ENCODE assay signal across 12 cellular contexts in genomic region chr7:107998660-107999480, GRCh38. TPM values are rescaled to one million over a fixed set of nuclear protein-coding genes. Genes with fewer than 3 reads are reported as not detected.
A peak's percentile ranks its signal among the peaks of the same experiment; 100 is the strongest.
DNase-seq lines count a peak whose midpoint lies in the region; ATAC-seq, FAIRE-seq and TF ChIP-seq lines count a peak whose summit lies in the region.
"Had no signal": no experiment of that assay in that cellular context is flagged by ENCODE, and none has a peak within 500 bp of the region (broad histone marks: within the 10 kb centered on the region; RNA-seq: fewer than 3 reads in every experiment).

No MANE protein-coding gene starts in this region.

- POLR2A ChIA-PET in A549 (lab: Yijun Ruan, JAX), result interaction anchor here (0.7 kb wide), 1 partner anchor 21 kb away, joined by 3 read pairs; no protein-coding TSS in a partner anchor

- H3K36me3 ChIP-seq in SJSA1 (peaks cover 70% of the 10 kb centered on the region), endodermal cell (ENCODE audit: control insufficient read depth, insufficient read depth, low read length) (peaks cover 72% of the 10 kb centered on the region), muscle layer of duodenum (ENCODE audit: control insufficient read depth in 1 of 2, insufficient read depth in 2 of 2, low read length in 2 of 2) (peaks cover 0 to 11% of the 10 kb centered on the region in 2 donors)

- H3K4me3 ChIP-seq in A549 (no peak overlapping the region), SJSA1 (no peak overlapping the region), endodermal cell (ENCODE audit: low read length) (peak overlapping the region; percentile 90), muscle layer of duodenum (ENCODE audit: low read depth in 1 of 2, low read length in 2 of 2) (peak overlapping the region; percentile 4 to 86)
- H3K4me3 ChIP-seq: adrenal gland had no signal

- TF ChIP-seq CTCF in A549 (IDR thresholded peaks at IDR 0.05) (no peak), endodermal cell (conservative IDR thresholded peaks at IDR 0.05) (no peak)

- peak overlapping the region; percentile 93 for H3K4me2 ChIP-seq in A549

- ATAC-seq in A549 (no peak), HG03571 (IDR thresholded peaks at IDR 0.05; ENCODE audit: unreplicated experiment) (no peak)
- no peak for ATAC-seq in activated T-helper 17 cell treated with anti-CD3 and anti-CD28 coated beads, Interleukin-2, amount 50 U/mL, for 72 hours (replicated peaks)
- ATAC-seq: left lobe of liver had no signal

- H3K9me3 Mint-ChIP-seq in endodermal cell, result no peaks in the 10 kb centered on the region
- no peaks in the 10 kb centered on the region for H3K9me3 Mint-ChIP-seq in activated T-helper 17 cell treated with anti-CD3 and anti-CD28 coated beads, Interleukin-2, amount 50 U/mL, for 72 hours

- H3K4me1 Mint-ChIP-seq in endodermal cell, result peaks cover 20% of the 10 kb centered on the region
- peaks cover 1% of the 10 kb centered on the region for H3K4me1 Mint-ChIP-seq in activated T-helper 17 cell treated with anti-CD3 and anti-CD28 coated beads, Interleukin-2, amount 50 U/mL, for 72 hours

- H3K27ac Mint-ChIP-seq in endodermal cell, result no peak overlapping the region
- no peak overlapping the region for H3K27ac Mint-ChIP-seq in activated T-helper 17 cell treated with anti-CD3 and anti-CD28 coated beads, Interleukin-2, amount 50 U/mL, for 72 hours

- TF ChIP-seq POLR2A in A549 (IDR thresholded peaks at IDR 0.05; ENCODE audit: low read length), result no peak

- no peaks in the 10 kb centered on the region for H3K27me3 ChIP-seq in SJSA1 (replicated peaks)
- H3K27me3 ChIP-seq in endodermal cell (ENCODE audit: control insufficient read depth, insufficient read depth, low read length, poor library complexity, severe bottlenecking), result peaks cover 6% of the 10 kb centered on the region
- H3K27me3 ChIP-seq in muscle layer of duodenum (ENCODE audit: low read depth, low read length), result peaks cover 4% of the 10 kb centered on the region

- FAIRE-seq in A549 (lab: Jason Lieb, UNC), result no peak

- CTCF ChIA-PET in A549 (lab: Yijun Ruan, JAX), result interaction anchor here (1.1 to 5.6 kb wide), 5 partner anchors 18 to 147 kb away, joined by 3 to 46 read pairs (median 3); no protein-coding TSS in a partner anchor

- DNase-seq in A549 (ENCODE audit: low read depth in 1 of 2, low spot score in 1 of 2) (no peak), SJSA1 (ENCODE audit: low read depth in 1 of 2, low spot score in 2 of 2) (no peak), endodermal cell (no peak), NCI-H187 (lab: John Stamatoyannopoulos, UW) (no peak)
- no peak for DNase-seq in activated CD4-positive, alpha-beta T cell treated with anti-CD3 and anti-CD28 coated beads for 48 hours
- DNase-seq: ACHN; activated CD8-positive, alpha-beta memory T cell treated with anti-CD3 and anti-CD28 coated beads, Interleukin-2, amount 50 U/mL, for 48 hours; adrenal gland had no signal

- H3K9ac ChIP-seq in endodermal cell (ENCODE audit: extremely low read depth, low read length, poor library complexity, severe bottlenecking), result no peak overlapping the region

- H3K9me3 ChIP-seq in A549 (no peaks in the 10 kb centered on the region), SJSA1 (replicated peaks) (no peaks in the 10 kb centered on the region), endodermal cell (ENCODE audit: control insufficient read depth, low read length) (no peaks in the 10 kb centered on the region), muscle layer of duodenum (ENCODE audit: control insufficient read depth in 1 of 2, low read length in 2 of 2) (no peaks in the 10 kb centered on the region)
- H3K9me3 ChIP-seq: adrenal gland had no signal

- no peak for TF ChIP-seq RAD21 in A549 (conservative IDR thresholded peaks at IDR 0.05 in 1 of 2, IDR thresholded peaks at IDR 0.05 in 1 of 2)

- WGBS in A549 (ENCODE audit: missing lambda C conversion rate), result 95% methylated on average over 3 of the region's 3 CpGs
- 90 to 93% methylated on average over 2 to 3 of the region's 3 CpGs for WGBS in endodermal cell (ENCODE audit: insufficient coverage in 1 of 2, insufficient read length in 1 of 2), 2 experiments

- peak overlapping the region in 1 of 2 experiments; percentile 66; a peak in 3 of 6 replicates for H3K27ac ChIP-seq in A549
- H3K27ac ChIP-seq in SJSA1, result peak overlapping the region; percentile 61
- no peak overlapping the region for H3K27ac ChIP-seq in endodermal cell (ENCODE audit: low read depth, low read length)
- peak overlapping the region; percentile 62 for H3K27ac ChIP-seq in muscle layer of duodenum (ENCODE audit: low read length)
- H3K27ac ChIP-seq: adrenal gland had no signal

- H3K4me1 ChIP-seq in A549 (peaks cover 78% of the 10 kb centered on the region), SJSA1 (replicated peaks) (peaks cover 91% of the 10 kb centered on the region), endodermal cell (ENCODE audit: control insufficient read depth, insufficient read depth, low read length) (no peaks in the 10 kb centered on the region), muscle layer of duodenum (ENCODE audit: control insufficient read depth in 1 of 2, insufficient read depth in 2 of 2, low read length in 2 of 2) (peaks cover 19 to 32% of the 10 kb centered on the region in 2 donors)

- H3K36me3 Mint-ChIP-seq in endodermal cell (ENCODE audit: low read depth), result peaks cover 57% of the 10 kb centered on the region
- no peaks in the 10 kb centered on the region for H3K36me3 Mint-ChIP-seq in activated T-helper 17 cell treated with anti-CD3 and anti-CD28 coated beads, Interleukin-2, amount 50 U/mL, for 72 hours (ENCODE audit: low read depth)

- TF ChIP-seq EP300 in A549 (IDR thresholded peaks at IDR 0.05), result no peak

- peaks cover 18% of the 10 kb centered on the region for H3K27me3 Mint-ChIP-seq in endodermal cell (ENCODE audit: insufficient read depth)
- peaks cover 28% of the 10 kb centered on the region for H3K27me3 Mint-ChIP-seq in activated T-helper 17 cell treated with anti-CD3 and anti-CD28 coated beads, Interleukin-2, amount 50 U/mL, for 72 hours

- no peak overlapping the region for H3K4me3 Mint-ChIP-seq in endodermal cell
- no peak overlapping the region for H3K4me3 Mint-ChIP-seq in activated T-helper 17 cell treated with anti-CD3 and anti-CD28 coated beads, Interleukin-2, amount 50 U/mL, for 72 hours

TF ChIP-seq in A549, 52 proteins besides CTCF, POLR2A, EP300 and RAD21:
- TF ChIP-seq, protein P1, sequence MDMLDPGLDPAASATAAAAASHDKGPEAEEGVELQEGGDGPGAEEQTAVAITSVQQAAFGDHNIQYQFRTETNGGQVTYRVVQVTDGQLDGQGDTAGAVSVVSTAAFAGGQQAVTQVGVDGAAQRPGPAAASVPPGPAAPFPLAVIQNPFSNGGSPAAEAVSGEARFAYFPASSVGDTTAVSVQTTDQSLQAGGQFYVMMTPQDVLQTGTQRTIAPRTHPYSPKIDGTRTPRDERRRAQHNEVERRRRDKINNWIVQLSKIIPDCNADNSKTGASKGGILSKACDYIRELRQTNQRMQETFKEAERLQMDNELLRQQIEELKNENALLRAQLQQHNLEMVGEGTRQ (IDR thresholded peaks at IDR 0.05), result no peak
- peak; percentile 40 for TF ChIP-seq MAFK (IDR thresholded peaks at IDR 0.05; ENCODE audit: partially characterized antibody)

RNA-seq across cellular contexts. Expression of gene LAMB1, which starts 4.1 kb away (rescaled TPM):
- polyA plus RNA-seq in A549 (2011; rRNA removed) (162 and 208 TPM in 2 replicates), A549 (2017; fragmentation: RNase III; extraction: RNeasy Plus Mini Kit Qiagen cat#74134 plus additional on column Dnase treatment) (142 to 159 TPM (median 143 TPM) in 3 replicates)
- 66.5 and 67.3 TPM in 2 replicates for polyA plus RNA-seq in A549 (2012; cell fraction: cytosol; rRNA removed)
- 349 and 365 TPM in 2 replicates for polyA plus RNA-seq in A549 (2012; cell fraction: nucleus; rRNA removed)
- 395 and 408 TPM in 2 replicates for polyA minus RNA-seq in A549 (2011; rRNA and poly(A)+ RNA removed)
- 110 and 136 TPM in 2 replicates for total RNA-seq in SJSA1 (2014; rRNA removed; shearing (Covaris generic))
- 100 to 1,000 TPM; 192 to 209 TPM for total RNA-seq in endodermal cell
- 98.4 TPM for polyA plus RNA-seq in endodermal cell (2013, experiment 1 of 2)
- 115 TPM for polyA plus RNA-seq in endodermal cell (2013, experiment 2 of 2)
- total RNA-seq in activated T-helper 17 cell treated with anti-CD3 and anti-CD28 coated beads, Interleukin-2, amount 50 U/mL, for 72 hours, result not detected

Comparison
In these comparisons a context has a peak if more than half of its experiments do, and no peak if none do; other contexts are left out.
1. H3K4me3 ChIP-seq: peak in endodermal cell (single experiment) and muscle layer of duodenum (2 of 2); none in A549 (single experiment) and SJSA1 (single experiment).
2. RNA of gene LAMB1, which starts 4.1 kb away (total RNA-seq): 192 to 209 TPM in endodermal cell and 110 to 136 TPM in SJSA1; not detected in activated T-helper 17 cell treated with anti-CD3 and anti-CD28 coated beads, Interleukin-2, amount 50 U/mL, for 72 hours; every median in the first group is over 10 times any median in the second.